1 cellular context compared by ENCODE assay signal in the genomic region with DNA sequence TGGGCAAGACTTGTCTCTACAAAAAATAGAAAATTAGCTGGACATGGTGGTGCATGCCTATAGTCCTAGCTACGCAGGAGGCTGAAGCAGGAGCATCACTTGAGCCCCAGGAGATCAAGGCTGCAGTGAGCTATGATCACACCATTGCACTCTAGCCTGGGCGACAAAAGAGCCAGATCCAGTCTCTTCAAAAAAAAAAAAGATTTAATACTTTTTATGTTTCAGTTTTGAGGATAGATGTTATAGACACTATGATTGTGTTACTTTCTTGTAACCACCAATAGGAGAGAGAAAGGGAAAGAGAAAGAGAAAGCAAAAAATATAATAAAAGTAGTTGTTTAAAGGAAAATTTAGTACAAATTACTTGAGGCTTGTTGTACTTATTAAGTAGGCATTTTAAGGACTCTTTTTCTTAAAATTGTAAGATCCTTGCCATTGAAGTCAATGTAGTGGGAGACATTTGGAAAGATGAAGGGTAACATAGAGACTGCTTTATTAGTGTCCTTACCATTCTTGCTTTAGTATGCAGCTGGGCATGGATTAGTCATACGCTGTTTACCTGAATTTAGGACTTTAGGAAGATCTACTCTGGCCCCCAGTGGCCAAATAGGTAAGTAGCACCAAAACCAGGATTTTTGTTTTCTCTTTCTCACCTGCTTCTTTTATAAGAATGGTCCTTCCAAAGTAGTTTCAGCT.
TF ChIP-seq lines count a peak whose summit lies in the region.

No MANE protein-coding gene starts in this region.

TF ChIP-seq in GM12878, 131 proteins besides CTCF, POLR2A, EP300 and RAD21:
- TF ChIP-seq, protein P1, sequence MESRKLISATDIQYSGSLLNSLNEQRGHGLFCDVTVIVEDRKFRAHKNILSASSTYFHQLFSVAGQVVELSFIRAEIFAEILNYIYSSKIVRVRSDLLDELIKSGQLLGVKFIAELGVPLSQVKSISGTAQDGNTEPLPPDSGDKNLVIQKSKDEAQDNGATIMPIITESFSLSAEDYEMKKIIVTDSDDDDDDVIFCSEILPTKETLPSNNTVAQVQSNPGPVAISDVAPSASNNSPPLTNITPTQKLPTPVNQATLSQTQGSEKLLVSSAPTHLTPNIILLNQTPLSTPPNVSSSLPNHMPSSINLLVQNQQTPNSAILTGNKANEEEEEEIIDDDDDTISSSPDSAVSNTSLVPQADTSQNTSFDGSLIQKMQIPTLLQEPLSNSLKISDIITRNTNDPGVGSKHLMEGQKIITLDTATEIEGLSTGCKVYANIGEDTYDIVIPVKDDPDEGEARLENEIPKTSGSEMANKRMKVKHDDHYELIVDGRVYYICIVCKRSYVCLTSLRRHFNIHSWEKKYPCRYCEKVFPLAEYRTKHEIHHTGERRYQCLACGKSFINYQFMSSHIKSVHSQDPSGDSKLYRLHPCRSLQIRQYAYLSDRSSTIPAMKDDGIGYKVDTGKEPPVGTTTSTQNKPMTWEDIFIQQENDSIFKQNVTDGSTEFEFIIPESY (IDR thresholded peaks at IDR 0.05) = no peak
- TF ChIP-seq YY1 (IDR thresholded peaks at IDR 0.05; ENCODE audit: low read depth, low read length) (0 out of 2 replicates have a peak, but pooled peaks have one; percentile 15), SMC3 (IDR thresholded peaks at IDR 0.05; ENCODE audit: borderline replicate concordance, low read length) (peak; percentile 79), NBN (IDR thresholded peaks at IDR 0.05) (0 out of 2 replicates have a peak, but pooled peaks have one; percentile 38), NRF1 (conservative IDR thresholded peaks at IDR 0.05; ENCODE audit: low read depth, low read length) (no peak), IRF4 (IDR thresholded peaks at IDR 0.05; ENCODE audit: low read depth, low read length) (peak; percentile 16; the same call in 1 of the 2 replicates), SP1 (IDR thresholded peaks at IDR 0.05; ENCODE audit: low read depth, low read length) (no peak), JUND (IDR thresholded peaks at IDR 0.05; ENCODE audit: low read depth, low read length) (no peak), RELA (IDR thresholded peaks at IDR 0.05; ENCODE audit: borderline replicate concordance, partially characterized antibody) (no peak), SUZ12 (IDR thresholded peaks at IDR 0.05; ENCODE audit: unreplicated experiment) (no peak), NFXL1 (IDR thresholded peaks at IDR 0.05; ENCODE audit: borderline replicate concordance) (no peak), RB1 (IDR thresholded peaks at IDR 0.05; ENCODE audit: borderline replicate concordance) (peak; percentile 53; the same call in 1 of the 2 replicates), IKZF2 (IDR thresholded peaks at IDR 0.05) (no peak), POU2F2 (IDR thresholded peaks at IDR 0.05; ENCODE audit: borderline replicate concordance, low read depth, low read length) (peak; percentile 30; the same call in 1 of the 3 replicates), CHD1 (IDR thresholded peaks at IDR 0.05; ENCODE audit: low read depth, low read length) (no peak), ZSCAN29 (IDR thresholded peaks at IDR 0.05) (no peak), PML (IDR thresholded peaks at IDR 0.05; ENCODE audit: low read length) (no peak), CREM (IDR thresholded peaks at IDR 0.05; ENCODE audit: low read depth) (no peak), BCL11A (IDR thresholded peaks at IDR 0.05; ENCODE audit: low read depth, low read length) (no peak), SUPT20H (IDR thresholded peaks at IDR 0.05; ENCODE audit: borderline replicate concordance, control insufficient read depth, low read depth, low read length) (no peak), KDM1A (IDR thresholded peaks at IDR 0.05; ENCODE audit: borderline replicate concordance) (no peak), BMI1 (IDR thresholded peaks at IDR 0.05; ENCODE audit: borderline replicate concordance) (no peak), CBX3 (IDR thresholded peaks at IDR 0.05; ENCODE audit: borderline replicate concordance, low read depth) (no peak), MEF2A (IDR thresholded peaks at IDR 0.05; ENCODE audit: insufficient read depth, low read depth, low read length) (no peak), MEF2B (IDR thresholded peaks at IDR 0.05; ENCODE audit: partially characterized antibody, poor library complexity, severe bottlenecking) (no peak), HDAC2 (IDR thresholded peaks at IDR 0.05) (no peak), TCF7 (IDR thresholded peaks at IDR 0.05; ENCODE audit: borderline replicate concordance) (no peak), ZBED1 (IDR thresholded peaks at IDR 0.05; ENCODE audit: borderline replicate concordance) (no peak), SPI1 (IDR thresholded peaks at IDR 0.05; ENCODE audit: borderline replicate concordance, insufficient read depth, low read depth, low read length) (no peak), SMARCA5 (IDR thresholded peaks at IDR 0.05) (0 out of 2 replicates have a peak, but pooled peaks have one; percentile 18), STAT3 (IDR thresholded peaks at IDR 0.05; ENCODE audit: low read depth, low read length) (no peak), GABPA (IDR thresholded peaks at IDR 0.05; ENCODE audit: low read depth) (no peak)
- TF ChIP-seq, protein P2, sequence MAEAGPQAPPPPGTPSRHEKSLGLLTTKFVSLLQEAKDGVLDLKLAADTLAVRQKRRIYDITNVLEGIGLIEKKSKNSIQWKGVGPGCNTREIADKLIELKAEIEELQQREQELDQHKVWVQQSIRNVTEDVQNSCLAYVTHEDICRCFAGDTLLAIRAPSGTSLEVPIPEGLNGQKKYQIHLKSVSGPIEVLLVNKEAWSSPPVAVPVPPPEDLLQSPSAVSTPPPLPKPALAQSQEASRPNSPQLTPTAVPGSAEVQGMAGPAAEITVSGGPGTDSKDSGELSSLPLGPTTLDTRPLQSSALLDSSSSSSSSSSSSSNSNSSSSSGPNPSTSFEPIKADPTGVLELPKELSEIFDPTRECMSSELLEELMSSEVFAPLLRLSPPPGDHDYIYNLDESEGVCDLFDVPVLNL (IDR thresholded peaks at IDR 0.05; ENCODE audit: low read depth, low read length) = no peak
- TF ChIP-seq, protein P3, sequence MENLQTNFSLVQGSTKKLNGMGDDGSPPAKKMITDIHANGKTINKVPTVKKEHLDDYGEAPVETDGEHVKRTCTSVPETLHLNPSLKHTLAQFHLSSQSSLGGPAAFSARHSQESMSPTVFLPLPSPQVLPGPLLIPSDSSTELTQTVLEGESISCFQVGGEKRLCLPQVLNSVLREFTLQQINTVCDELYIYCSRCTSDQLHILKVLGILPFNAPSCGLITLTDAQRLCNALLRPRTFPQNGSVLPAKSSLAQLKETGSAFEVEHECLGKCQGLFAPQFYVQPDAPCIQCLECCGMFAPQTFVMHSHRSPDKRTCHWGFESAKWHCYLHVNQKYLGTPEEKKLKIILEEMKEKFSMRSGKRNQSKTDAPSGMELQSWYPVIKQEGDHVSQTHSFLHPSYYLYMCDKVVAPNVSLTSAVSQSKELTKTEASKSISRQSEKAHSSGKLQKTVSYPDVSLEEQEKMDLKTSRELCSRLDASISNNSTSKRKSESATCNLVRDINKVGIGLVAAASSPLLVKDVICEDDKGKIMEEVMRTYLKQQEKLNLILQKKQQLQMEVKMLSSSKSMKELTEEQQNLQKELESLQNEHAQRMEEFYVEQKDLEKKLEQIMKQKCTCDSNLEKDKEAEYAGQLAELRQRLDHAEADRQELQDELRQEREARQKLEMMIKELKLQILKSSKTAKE (IDR thresholded peaks at IDR 0.05; ENCODE audit: low read depth, poor library complexity, severe bottlenecking) = peak; percentile 22
- TF ChIP-seq, protein P4, sequence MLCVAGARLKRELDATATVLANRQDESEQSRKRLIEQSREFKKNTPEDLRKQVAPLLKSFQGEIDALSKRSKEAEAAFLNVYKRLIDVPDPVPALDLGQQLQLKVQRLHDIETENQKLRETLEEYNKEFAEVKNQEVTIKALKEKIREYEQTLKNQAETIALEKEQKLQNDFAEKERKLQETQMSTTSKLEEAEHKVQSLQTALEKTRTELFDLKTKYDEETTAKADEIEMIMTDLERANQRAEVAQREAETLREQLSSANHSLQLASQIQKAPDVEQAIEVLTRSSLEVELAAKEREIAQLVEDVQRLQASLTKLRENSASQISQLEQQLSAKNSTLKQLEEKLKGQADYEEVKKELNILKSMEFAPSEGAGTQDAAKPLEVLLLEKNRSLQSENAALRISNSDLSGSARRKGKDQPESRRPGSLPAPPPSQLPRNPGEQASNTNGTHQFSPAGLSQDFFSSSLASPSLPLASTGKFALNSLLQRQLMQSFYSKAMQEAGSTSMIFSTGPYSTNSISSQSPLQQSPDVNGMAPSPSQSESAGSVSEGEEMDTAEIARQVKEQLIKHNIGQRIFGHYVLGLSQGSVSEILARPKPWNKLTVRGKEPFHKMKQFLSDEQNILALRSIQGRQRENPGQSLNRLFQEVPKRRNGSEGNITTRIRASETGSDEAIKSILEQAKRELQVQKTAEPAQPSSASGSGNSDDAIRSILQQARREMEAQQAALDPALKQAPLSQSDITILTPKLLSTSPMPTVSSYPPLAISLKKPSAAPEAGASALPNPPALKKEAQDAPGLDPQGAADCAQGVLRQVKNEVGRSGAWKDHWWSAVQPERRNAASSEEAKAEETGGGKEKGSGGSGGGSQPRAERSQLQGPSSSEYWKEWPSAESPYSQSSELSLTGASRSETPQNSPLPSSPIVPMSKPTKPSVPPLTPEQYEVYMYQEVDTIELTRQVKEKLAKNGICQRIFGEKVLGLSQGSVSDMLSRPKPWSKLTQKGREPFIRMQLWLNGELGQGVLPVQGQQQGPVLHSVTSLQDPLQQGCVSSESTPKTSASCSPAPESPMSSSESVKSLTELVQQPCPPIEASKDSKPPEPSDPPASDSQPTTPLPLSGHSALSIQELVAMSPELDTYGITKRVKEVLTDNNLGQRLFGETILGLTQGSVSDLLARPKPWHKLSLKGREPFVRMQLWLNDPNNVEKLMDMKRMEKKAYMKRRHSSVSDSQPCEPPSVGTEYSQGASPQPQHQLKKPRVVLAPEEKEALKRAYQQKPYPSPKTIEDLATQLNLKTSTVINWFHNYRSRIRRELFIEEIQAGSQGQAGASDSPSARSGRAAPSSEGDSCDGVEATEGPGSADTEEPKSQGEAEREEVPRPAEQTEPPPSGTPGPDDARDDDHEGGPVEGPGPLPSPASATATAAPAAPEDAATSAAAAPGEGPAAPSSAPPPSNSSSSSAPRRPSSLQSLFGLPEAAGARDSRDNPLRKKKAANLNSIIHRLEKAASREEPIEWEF (IDR thresholded peaks at IDR 0.05; ENCODE audit: insufficient replicate concordance, low read depth, low read length) = peak; percentile 20
- TF ChIP-seq, protein P5, sequence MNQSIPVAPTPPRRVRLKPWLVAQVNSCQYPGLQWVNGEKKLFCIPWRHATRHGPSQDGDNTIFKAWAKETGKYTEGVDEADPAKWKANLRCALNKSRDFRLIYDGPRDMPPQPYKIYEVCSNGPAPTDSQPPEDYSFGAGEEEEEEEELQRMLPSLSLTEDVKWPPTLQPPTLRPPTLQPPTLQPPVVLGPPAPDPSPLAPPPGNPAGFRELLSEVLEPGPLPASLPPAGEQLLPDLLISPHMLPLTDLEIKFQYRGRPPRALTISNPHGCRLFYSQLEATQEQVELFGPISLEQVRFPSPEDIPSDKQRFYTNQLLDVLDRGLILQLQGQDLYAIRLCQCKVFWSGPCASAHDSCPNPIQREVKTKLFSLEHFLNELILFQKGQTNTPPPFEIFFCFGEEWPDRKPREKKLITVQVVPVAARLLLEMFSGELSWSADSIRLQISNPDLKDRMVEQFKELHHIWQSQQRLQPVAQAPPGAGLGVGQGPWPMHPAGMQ (IDR thresholded peaks at IDR 0.05; ENCODE audit: borderline replicate concordance) = no peak
- TF ChIP-seq, protein P6, sequence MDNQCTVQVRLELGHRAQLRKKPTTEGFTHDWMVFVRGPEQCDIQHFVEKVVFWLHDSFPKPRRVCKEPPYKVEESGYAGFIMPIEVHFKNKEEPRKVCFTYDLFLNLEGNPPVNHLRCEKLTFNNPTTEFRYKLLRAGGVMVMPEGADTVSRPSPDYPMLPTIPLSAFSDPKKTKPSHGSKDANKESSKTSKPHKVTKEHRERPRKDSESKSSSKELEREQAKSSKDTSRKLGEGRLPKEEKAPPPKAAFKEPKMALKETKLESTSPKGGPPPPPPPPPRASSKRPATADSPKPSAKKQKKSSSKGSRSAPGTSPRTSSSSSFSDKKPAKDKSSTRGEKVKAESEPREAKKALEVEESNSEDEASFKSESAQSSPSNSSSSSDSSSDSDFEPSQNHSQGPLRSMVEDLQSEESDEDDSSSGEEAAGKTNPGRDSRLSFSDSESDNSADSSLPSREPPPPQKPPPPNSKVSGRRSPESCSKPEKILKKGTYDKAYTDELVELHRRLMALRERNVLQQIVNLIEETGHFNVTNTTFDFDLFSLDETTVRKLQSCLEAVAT (IDR thresholded peaks at IDR 0.05) = 0 out of 2 replicates have a peak, but pooled peaks have one; percentile 27
- TF ChIP-seq, protein P7, sequence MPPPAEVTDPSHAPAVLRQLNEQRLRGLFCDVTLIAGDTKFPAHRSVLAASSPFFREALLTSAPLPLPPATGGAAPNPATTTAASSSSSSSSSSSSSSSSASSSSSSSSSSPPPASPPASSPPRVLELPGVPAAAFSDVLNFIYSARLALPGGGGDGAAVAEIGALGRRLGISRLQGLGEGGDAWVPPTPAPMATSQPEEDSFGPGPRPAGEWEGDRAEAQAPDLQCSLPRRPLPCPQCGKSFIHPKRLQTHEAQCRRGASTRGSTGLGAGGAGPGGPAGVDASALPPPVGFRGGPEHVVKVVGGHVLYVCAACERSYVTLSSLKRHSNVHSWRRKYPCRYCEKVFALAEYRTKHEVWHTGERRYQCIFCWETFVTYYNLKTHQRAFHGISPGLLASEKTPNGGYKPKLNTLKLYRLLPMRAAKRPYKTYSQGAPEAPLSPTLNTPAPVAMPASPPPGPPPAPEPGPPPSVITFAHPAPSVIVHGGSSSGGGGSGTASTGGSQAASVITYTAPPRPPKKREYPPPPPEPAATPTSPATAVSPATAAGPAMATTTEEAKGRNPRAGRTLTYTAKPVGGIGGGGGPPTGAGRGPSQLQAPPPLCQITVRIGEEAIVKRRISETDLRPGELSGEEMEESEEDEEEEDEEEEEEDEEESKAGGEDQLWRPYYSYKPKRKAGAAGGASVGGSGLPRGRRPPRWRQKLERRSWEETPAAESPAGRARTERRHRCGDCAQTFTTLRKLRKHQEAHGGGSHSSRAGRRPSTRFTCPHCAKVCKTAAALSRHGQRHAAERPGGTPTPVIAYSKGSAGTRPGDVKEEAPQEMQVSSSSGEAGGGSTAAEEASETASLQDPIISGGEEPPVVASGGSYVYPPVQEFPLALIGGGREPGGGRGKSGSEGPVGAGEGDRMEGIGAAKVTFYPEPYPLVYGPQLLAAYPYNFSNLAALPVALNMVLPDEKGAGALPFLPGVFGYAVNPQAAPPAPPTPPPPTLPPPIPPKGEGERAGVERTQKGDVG (CRISPR knock-in tag; IDR thresholded peaks at IDR 0.05) = no peak
